10 cellular contexts compared by ENCODE assay signal in the genomic region with DNA sequence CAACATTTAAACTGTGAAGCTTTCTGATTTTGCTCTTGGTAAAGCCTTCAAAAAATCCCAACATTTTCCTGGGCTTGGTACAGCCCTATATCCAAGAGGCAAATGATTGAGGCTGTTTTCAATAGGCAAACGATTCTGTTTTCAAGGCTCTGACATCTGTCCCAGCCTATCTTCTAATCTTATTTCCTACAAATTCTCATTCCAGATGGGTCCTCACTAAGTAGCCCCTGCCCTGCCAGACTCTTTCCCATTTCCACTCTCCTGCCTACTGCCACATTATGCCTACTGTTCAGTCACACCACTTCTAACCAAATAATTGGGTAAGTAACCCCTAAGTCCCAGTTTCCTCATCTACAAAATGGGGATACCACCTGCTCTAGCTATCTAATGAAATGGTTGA. TPM values are rescaled to one million over a fixed set of nuclear protein-coding genes. Genes with fewer than 3 reads are reported as not detected.
DNase-seq lines count a peak whose midpoint lies in the region; ATAC-seq, FAIRE-seq and TF ChIP-seq lines count a peak whose summit lies in the region.
"Had no signal": no experiment of that assay in that cellular context is flagged by ENCODE, and none has a peak within 500 bp of the region (broad histone marks: within the 10 kb centered on the region; RNA-seq: fewer than 3 reads in every experiment).

No MANE protein-coding gene starts in this region.

- no peaks in the 10 kb centered on the region for H3K9me3 Mint-ChIP-seq in Calu3 (ENCODE audit: low read depth, unreplicated experiment)

- H3K36me3 Mint-ChIP-seq in Calu3 (ENCODE audit: insufficient read depth, unreplicated experiment), result peaks cover 48% of the 10 kb centered on the region

- no peaks in the 10 kb centered on the region for H3K27me3 Mint-ChIP-seq in Calu3 (ENCODE audit: unreplicated experiment)

- TF ChIP-seq CTCF in Calu3 (IDR thresholded peaks at IDR 0.05; ENCODE audit: unreplicated experiment) (no peak), MM.1S (IDR thresholded peaks at IDR 0.05; ENCODE audit: low read length) (no peak), dorsolateral prefrontal cortex (IDR thresholded peaks at IDR 0.05 in 54 of 56, conservative IDR thresholded peaks at IDR 0.05 in 2 of 56; ENCODE audit: low read depth in 1 of 56, partially characterized antibody in 56 of 56) (no peak), parathyroid adenoma (IDR thresholded peaks at IDR 0.05) (no peak), D721Med (IDR thresholded peaks at IDR 0.05; ENCODE audit: insufficient read depth, missing control alignments) (no peak)

- no TSS peak for BruUV-seq in Calu3 (replicated peaks; lab: Mats Ljungman, UMichigan)

- H3K9me2 ChIP-seq in MM.1S (replicated peaks; ENCODE audit: insufficient read depth, low read length), result no peaks in the 10 kb centered on the region

- H3K4me3 ChIP-seq in MM.1S (ENCODE audit: low read length), result no peak overlapping the region
- H3K4me3 ChIP-seq in dorsolateral prefrontal cortex, result peak overlapping the region in 50 of 59 donors; percentile 68 to 99 (median 92)
- H3K4me3 ChIP-seq in parathyroid adenoma (ENCODE audit: low read depth, low read length), result no peak overlapping the region

- peaks cover 76% of the 10 kb centered on the region for H3K79me2 ChIP-seq in MM.1S (ENCODE audit: low read length)
- H3K79me2 ChIP-seq in parathyroid adenoma, result peaks cover 12% of the 10 kb centered on the region

- H3K9me3 ChIP-seq in MM.1S (replicated peaks; ENCODE audit: insufficient read depth, low read length) (no peaks in the 10 kb centered on the region), parathyroid adenoma (ENCODE audit: control insufficient read depth, low read length) (no peaks in the 10 kb centered on the region)

- DNase-seq in Calu3 (no peak), MM.1S (no peak), dorsolateral prefrontal cortex (no peak), GM19239 (ENCODE audit: insufficient read length, low spot score) (no peak), D721Med (ENCODE audit: insufficient read length, low spot score) (no peak)
- DNase-seq in stimulated activated CD4-positive, alpha-beta T cell treated with anti-CD3 and anti-CD28 coated beads, Interleukin-12 subunit alpha, Interleukin-12 subunit beta, amount 100 ng/mL, for 4 hours, result no peak
- DNase-seq: GF-D8, OCI-M1 had no signal

- H3K36me3 ChIP-seq in MM.1S (replicated peaks; ENCODE audit: insufficient read depth, low read length), result no peaks in the 10 kb centered on the region
- H3K36me3 ChIP-seq in parathyroid adenoma (ENCODE audit: control insufficient read depth, insufficient read depth, low read length), result no peaks in the 10 kb centered on the region

- H3K4me1 ChIP-seq in MM.1S (ENCODE audit: low read length) (peaks cover 20% of the 10 kb centered on the region), parathyroid adenoma (peaks cover 8% of the 10 kb centered on the region)

- FAIRE-seq in GM19239 (lab: Jason Lieb, UNC) (no peak), D721Med (lab: Jason Lieb, UNC) (no peak)

- H3K27ac ChIP-seq in MM.1S (ENCODE audit: low read length) (no peak overlapping the region), dorsolateral prefrontal cortex (peak overlapping the region in 11 of 59 donors; percentile 2 to 50 (median 21)), parathyroid adenoma (no peak overlapping the region)

- H3K4me3 Mint-ChIP-seq in Calu3 (ENCODE audit: low read depth, unreplicated experiment), result peak overlapping the region; percentile 78

- intact Hi-C loops in Calu3 (cut with micrococcal nuclease; ENCODE audit: unreplicated experiment), result no loop called here
- intact Hi-C loops in dorsolateral prefrontal cortex (cut with DNase I), result no loop called here

- H3K4me1 Mint-ChIP-seq in Calu3 (ENCODE audit: low read depth, unreplicated experiment), result peaks cover 20% of the 10 kb centered on the region

- H3K27me3 ChIP-seq in MM.1S (replicated peaks; ENCODE audit: insufficient read depth, low read length), result no peaks in the 10 kb centered on the region
- no peaks in the 10 kb centered on the region for H3K27me3 ChIP-seq in dorsolateral prefrontal cortex
- no peaks in the 10 kb centered on the region for H3K27me3 ChIP-seq in parathyroid adenoma (ENCODE audit: control insufficient read depth, insufficient read depth, low read length)

- no peak for ATAC-seq in GM19452 (IDR thresholded peaks at IDR 0.05; ENCODE audit: unreplicated experiment)

- H3F3A ChIP-seq in MM.1S (ENCODE audit: insufficient read depth, low read length), result peaks cover 14% of the 10 kb centered on the region

- no peak overlapping the region for H3K9ac ChIP-seq in MM.1S (ENCODE audit: low read length)
- no peak overlapping the region for H3K9ac ChIP-seq in parathyroid adenoma

- H3K27ac Mint-ChIP-seq in Calu3 (ENCODE audit: unreplicated experiment), result peak overlapping the region; percentile 25

- CTCF ChIA-PET in Calu3 (lab: Charles Lee), result no interaction called here

- peaks cover 11% of the 10 kb centered on the region for H4K20me1 ChIP-seq in MM.1S (ENCODE audit: insufficient read depth, low read length)

- H3K4me2 ChIP-seq in MM.1S (ENCODE audit: low read depth, low read length), result peak overlapping the region; percentile 97; the same call in 1 of the 2 replicates
- H3K4me2 ChIP-seq in parathyroid adenoma (ENCODE audit: low read length), result peak overlapping the region; percentile 54

- no peak overlapping the region for H2AFZ ChIP-seq in MM.1S (ENCODE audit: low read length)
- H2AFZ ChIP-seq in parathyroid adenoma, result no peak overlapping the region

RNA-seq across cellular contexts. Expression of a gene that starts 3.5 kb away (rescaled TPM):
- total RNA-seq in Calu3 (2022), result 62.4 and 62.7 TPM in 2 replicates
- 100 to 1,000 TPM in 98 of 120 experiments, 10 to 100 TPM in 22; 79.3 to 156 (median 112) TPM for total RNA-seq in dorsolateral prefrontal cortex

RNA-seq across cellular contexts. Expression of a gene that starts 3.5 kb away (rescaled TPM):
- 26.6 and 31.6 TPM in 2 replicates for total RNA-seq in Calu3 (2022)
- total RNA-seq in dorsolateral prefrontal cortex, result 10 to 100 TPM; 30.0 to 52.9 (median 38.4) TPM

RNA-seq across cellular contexts. Expression of a gene that starts 8.5 kb away (rescaled TPM):
- total RNA-seq in Calu3 (2022) (not detected in 2 replicates), dorsolateral prefrontal cortex (1 to 10 TPM in 17 of 120 experiments, under 1 TPM in 5, not detected in 98; 0.68 to 8.6 (median 1.2) TPM)

RNA-seq across cellular contexts. Expression of a gene that starts 13.1 kb away (rescaled TPM):
- total RNA-seq in Calu3 (2022), result 26.5 and 29.4 TPM in 2 replicates
- 10 to 100 TPM; 30.1 to 53.9 (median 40.9) TPM for total RNA-seq in dorsolateral prefrontal cortex

RNA-seq across cellular contexts. Expression of a gene that starts 13.6 kb away (rescaled TPM):
- total RNA-seq in Calu3 (2022) (91.1 and 98.7 TPM in 2 replicates), dorsolateral prefrontal cortex (100 to 1,000 TPM in 81 of 120 experiments, 10 to 100 TPM in 39; 65.1 to 206 (median 112) TPM)

Comparison
In these comparisons a context has a peak if more than half of its experiments do, and no peak if none do; other contexts are left out.
1. H3K4me3 ChIP-seq: peak in dorsolateral prefrontal cortex (50 of 59); none in MM.1S (single experiment) and parathyroid adenoma (single experiment).